In genomic region chr12:113424915-113425823, GRCh38 we compare ENCODE assay signal across 8 cellular contexts. TPM values are rescaled to one million over a fixed set of nuclear protein-coding genes. Genes with fewer than 3 reads are reported as not detected.
DNase-seq lines count a peak whose midpoint lies in the region; ATAC-seq, FAIRE-seq and TF ChIP-seq lines count a peak whose summit lies in the region.

No MANE protein-coding gene starts in this region.

- peak; percentile 58 to 76 for DNase-seq in A549 (ENCODE audit: low read depth in 1 of 2, low spot score in 1 of 2)
- DNase-seq in activated T-helper 9 cell treated with anti-CD3 and anti-CD28 coated beads, Interleukin-2, amount 50 U/mL, for 16 hours (ENCODE audit: low read depth), result peak; percentile 22
- DNase-seq in frontal cortex (ENCODE audit: low spot score in 2 of 2), result peak; percentile 29 to 48
- DNase-seq in ovary, result peak in 4 of 5 donors; percentile 44 to 64 (median 52)
- DNase-seq in H54 (ENCODE audit: insufficient read length, low spot score), result no peak

- H3K9ac ChIP-seq in OCI-LY1 (ENCODE audit: low read length), result no peak overlapping the region

- intact Hi-C loops in ovary (cut with DNase I), result loop anchor here in 1 of 4 donors (10.0 kb wide), 1 partner anchor 120 kb away; no protein-coding TSS in a partner anchor

- H3K36me3 ChIP-seq in OCI-LY1 (ENCODE audit: insufficient read depth, low read length), result no peaks in the 10 kb centered on the region
- H3K36me3 ChIP-seq in ovary, result no peaks in the 10 kb centered on the region

- no peak overlapping the region for H3K4me3 ChIP-seq in A549
- H3K4me3 ChIP-seq in OCI-LY1 (ENCODE audit: low read depth, low read length, poor library complexity, severe bottlenecking), result no peak overlapping the region
- H3K4me3 ChIP-seq in ovary, result no peak overlapping the region

- H4K20me1 ChIP-seq in OCI-LY1 (ENCODE audit: insufficient read depth, low read length), result no peaks in the 10 kb centered on the region

- peaks cover 28% of the 10 kb centered on the region for H3K4me1 ChIP-seq in A549
- H3K4me1 ChIP-seq in OCI-LY1 (ENCODE audit: insufficient read depth, low read length, severe bottlenecking), result peaks cover 15% of the 10 kb centered on the region
- peaks cover 7% of the 10 kb centered on the region for H3K4me1 ChIP-seq in ovary (ENCODE audit: insufficient read depth)

- H3K79me2 ChIP-seq in OCI-LY1 (ENCODE audit: insufficient read depth, low read length), result no peaks in the 10 kb centered on the region

- H3F3A ChIP-seq in OCI-LY1 (ENCODE audit: insufficient read depth, low read length), result no peaks in the 10 kb centered on the region

- CTCF ChIA-PET in A549 (lab: Yijun Ruan, JAX), result interaction anchor here (0.6 to 2.2 kb wide), 52 partner anchors 9 to 497 kb away, joined by 3 to 31 read pairs (median 5); partner anchors contain the start of genes PLBD2, SDS and SLC8B1

- peak overlapping the region in 1 of 2 experiments; percentile 39; a peak in 1 of 6 replicates for H3K27ac ChIP-seq in A549
- no peak overlapping the region for H3K27ac ChIP-seq in OCI-LY1 (ENCODE audit: low read depth, low read length, poor library complexity, severe bottlenecking)
- no peak overlapping the region for H3K27ac ChIP-seq in ovary

- TF ChIP-seq CTCF in A549 (IDR thresholded peaks at IDR 0.05), result peak; percentile 88
- TF ChIP-seq CTCF in GM12873 (IDR thresholded peaks at IDR 0.05; ENCODE audit: insufficient read depth, low read depth, low read length, missing control alignments), result peak; percentile 81
- TF ChIP-seq CTCF in OCI-LY1 (IDR thresholded peaks at IDR 0.05; ENCODE audit: low read length), result peak; percentile 88
- TF ChIP-seq CTCF in ovary (IDR thresholded peaks at IDR 0.05), result peak in 2 of 3 donors; percentile 33 to 47

- no peak for FAIRE-seq in A549 (lab: Jason Lieb, UNC)
- FAIRE-seq in frontal cortex (lab: Jason Lieb, UNC), result no peak
- no peak for FAIRE-seq in H54 (lab: Jason Lieb, UNC)

- ATAC-seq in A549, result peak; percentile 35 to 59; a peak in 3 of 6 replicates
- no peak for ATAC-seq in GM21390 (IDR thresholded peaks at IDR 0.05; ENCODE audit: unreplicated experiment)

- POLR2A ChIA-PET in A549 (lab: Yijun Ruan, JAX), result interaction anchor here (0.6 kb wide), 1 partner anchor 117 kb away, joined by 4 read pairs; no protein-coding TSS in a partner anchor

- H3K9me3 ChIP-seq in A549, result no peaks in the 10 kb centered on the region
- no peaks in the 10 kb centered on the region; the same call in 1 of the 2 replicates for H3K9me3 ChIP-seq in OCI-LY1 (ENCODE audit: low read length)
- no peaks in the 10 kb centered on the region for H3K9me3 ChIP-seq in ovary

- H3K9me2 ChIP-seq in OCI-LY1 (ENCODE audit: low read depth, low read length), result no peaks in the 10 kb centered on the region

- TF ChIP-seq POLR2A in A549 (IDR thresholded peaks at IDR 0.05; ENCODE audit: low read length) (no peak), ovary (IDR thresholded peaks at IDR 0.05) (no peak), H54 (IDR thresholded peaks at IDR 0.05; ENCODE audit: low read depth, low read length) (no peak)

- TF ChIP-seq EP300 in A549 (IDR thresholded peaks at IDR 0.05) (no peak), ovary (IDR thresholded peaks at IDR 0.05) (no peak)

- peak; percentile 76 to 85 for TF ChIP-seq RAD21 in A549 (conservative IDR thresholded peaks at IDR 0.05 in 1 of 2, IDR thresholded peaks at IDR 0.05 in 1 of 2)

- 56% methylated on average over 20 of the region's 20 CpGs for WGBS in A549 (ENCODE audit: missing lambda C conversion rate)
- 64 to 68% (median 66%) methylated on average over 20 of the region's 20 CpGs for WGBS in ovary, 3 donors

- H3K27me3 ChIP-seq in OCI-LY1 (ENCODE audit: insufficient read depth, low read length) (peaks cover 3% of the 10 kb centered on the region; the same call in 1 of the 2 replicates), ovary (no peaks in the 10 kb centered on the region)

- no peak overlapping the region for H2AFZ ChIP-seq in OCI-LY1 (ENCODE audit: low read length)

- no peak overlapping the region for H3K4me2 ChIP-seq in A549
- H3K4me2 ChIP-seq in OCI-LY1 (ENCODE audit: low read length), result peak overlapping the region; percentile 6; the same call in 1 of the 2 replicates

TF ChIP-seq in A549, 52 proteins besides CTCF, POLR2A, EP300 and RAD21:
- peak; percentile 79 for TF ChIP-seq SMC3 (IDR thresholded peaks at IDR 0.05)
- TF ChIP-seq HDAC2 (IDR thresholded peaks at IDR 0.05), result peak; percentile 72; the same call in 1 of the 2 replicates
- TF ChIP-seq CHD4 (IDR thresholded peaks at IDR 0.05; ENCODE audit: borderline replicate concordance), result peak; percentile 88
- no peak for TF ChIP-seq EHF (CRISPR knock-in tag; IDR thresholded peaks at IDR 0.05)
- peak; percentile 86 for TF ChIP-seq ZFP36 (IDR thresholded peaks at IDR 0.05; ENCODE audit: borderline replicate concordance, partially characterized antibody)
- no peak for TF ChIP-seq MAX (IDR thresholded peaks at IDR 0.05)
- peak; percentile 91 for TF ChIP-seq KDM1A (IDR thresholded peaks at IDR 0.05; ENCODE audit: low read depth)

RNA-seq across cellular contexts. Expression of gene SDSL, which starts 3.0 kb away (rescaled TPM):
- polyA plus RNA-seq in A549 (2011; rRNA removed) (21.0 and 22.0 TPM in 2 replicates), A549 (2017; fragmentation: RNase III; extraction: RNeasy Plus Mini Kit Qiagen cat#74134 plus additional on column Dnase treatment) (26.3 to 28.0 TPM (median 26.7 TPM) in 3 replicates), ovary (1 to 10 TPM in 1 of 2 donors, under 1 TPM in 1; 0.43 to 3.0 TPM)
- polyA plus RNA-seq in A549 (2012; cell fraction: cytosol; rRNA removed), result 45.0 and 55.4 TPM in 2 replicates
- polyA plus RNA-seq in A549 (2012; cell fraction: nucleus; rRNA removed), result 41.1 and 51.2 TPM in 2 replicates
- polyA minus RNA-seq in A549 (2011; rRNA and poly(A)+ RNA removed), result 10.7 and 18.6 TPM in 2 replicates
- total RNA-seq in frontal cortex (0.82 TPM), ovary (10 to 100 TPM in 1 of 7 donors, 1 to 10 TPM in 6; 1.7 to 19.3 (median 4.5) TPM)

RNA-seq across cellular contexts. Expression of gene SDS, which starts 21.5 kb away (rescaled TPM):
- polyA plus RNA-seq in A549 (2011; rRNA removed) (3.7 and 3.9 TPM in 2 replicates), A549 (2017; fragmentation: RNase III; extraction: RNeasy Plus Mini Kit Qiagen cat#74134 plus additional on column Dnase treatment) (5.4 to 7.3 TPM (median 6.5 TPM) in 3 replicates), ovary (1 to 10 TPM in 1 of 2 donors, under 1 TPM in 1; 0.36 to 1.4 TPM)
- 6.4 and 8.1 TPM in 2 replicates for polyA plus RNA-seq in A549 (2012; cell fraction: cytosol; rRNA removed)
- polyA plus RNA-seq in A549 (2012; cell fraction: nucleus; rRNA removed), result 10.0 and 10.8 TPM in 2 replicates
- 3.8 and 4.2 TPM in 2 replicates for polyA minus RNA-seq in A549 (2011; rRNA and poly(A)+ RNA removed)
- total RNA-seq in frontal cortex (not detected), ovary (10 to 100 TPM in 1 of 7 donors, 1 to 10 TPM in 2, under 1 TPM in 2, not detected in 2; 0.20 to 12.8 (median 1.0) TPM)

RNA-seq across cellular contexts. Expression of gene LHX5, which starts 46.5 kb away (rescaled TPM):
- not detected in 2 replicates for polyA plus RNA-seq in A549 (2011; rRNA removed)
- not detected in 2 replicates for polyA plus RNA-seq in A549 (2012; cell fraction: cytosol; rRNA removed)
- polyA plus RNA-seq in A549 (2012; cell fraction: nucleus; rRNA removed), result 0.01 TPM in 1 of 2 replicates, not detected in the other
- polyA plus RNA-seq in A549 (2017; fragmentation: RNase III; extraction: RNeasy Plus Mini Kit Qiagen cat#74134 plus additional on column Dnase treatment), result not detected in 3 replicates
- polyA minus RNA-seq in A549 (2011; rRNA and poly(A)+ RNA removed), result not detected in 2 replicates
- total RNA-seq in frontal cortex, result 0.41 TPM
- not detected for total RNA-seq in ovary
- not detected for polyA plus RNA-seq in ovary
